Comparison of ENCODE assay signal across 1 cellular context in the genomic region with DNA sequence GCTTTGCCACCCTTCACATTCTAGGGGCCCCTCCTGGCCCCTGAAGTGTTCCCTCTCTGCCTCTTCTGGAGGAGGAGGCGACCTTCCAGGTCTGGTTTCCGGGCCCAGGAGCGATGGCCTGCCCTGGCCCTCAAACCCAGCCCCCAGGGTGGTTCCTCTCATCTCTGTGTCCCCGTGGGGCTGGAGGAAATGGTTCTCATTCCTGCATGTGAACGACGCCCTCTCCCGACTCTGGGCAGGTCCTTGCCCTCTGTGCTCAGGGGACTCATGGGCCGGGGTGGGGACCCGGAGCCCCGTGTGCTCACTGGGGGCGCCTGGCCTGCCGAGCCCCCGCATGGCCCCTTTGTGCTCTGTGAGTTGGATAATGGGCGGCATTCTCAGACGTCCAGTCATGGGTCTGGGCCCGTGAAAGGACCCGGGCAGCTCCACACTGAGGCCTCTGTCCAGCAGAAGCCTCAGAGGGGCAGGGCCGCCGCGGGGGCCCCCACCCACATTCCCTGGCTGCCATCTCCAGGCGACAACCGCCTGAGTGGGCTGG.
A peak's percentile ranks its signal among the peaks of the same experiment; 100 is the strongest.
TF ChIP-seq lines count a peak whose summit lies in the region.

No MANE protein-coding gene starts in this region.

TF ChIP-seq in IMR-90, 13 proteins besides CTCF, POLR2A, EP300 and RAD21 (continued from another document):
- no peak for TF ChIP-seq MXI1 (IDR thresholded peaks at IDR 0.05; ENCODE audit: borderline replicate concordance, low read depth, low read length)
- peak; percentile 11; the same call in 1 of the 2 replicates for TF ChIP-seq SMC3 (IDR thresholded peaks at IDR 0.05; ENCODE audit: low read depth, low read length)
- TF ChIP-seq, protein P1, sequence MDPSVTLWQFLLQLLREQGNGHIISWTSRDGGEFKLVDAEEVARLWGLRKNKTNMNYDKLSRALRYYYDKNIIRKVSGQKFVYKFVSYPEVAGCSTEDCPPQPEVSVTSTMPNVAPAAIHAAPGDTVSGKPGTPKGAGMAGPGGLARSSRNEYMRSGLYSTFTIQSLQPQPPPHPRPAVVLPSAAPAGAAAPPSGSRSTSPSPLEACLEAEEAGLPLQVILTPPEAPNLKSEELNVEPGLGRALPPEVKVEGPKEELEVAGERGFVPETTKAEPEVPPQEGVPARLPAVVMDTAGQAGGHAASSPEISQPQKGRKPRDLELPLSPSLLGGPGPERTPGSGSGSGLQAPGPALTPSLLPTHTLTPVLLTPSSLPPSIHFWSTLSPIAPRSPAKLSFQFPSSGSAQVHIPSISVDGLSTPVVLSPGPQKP (IDR thresholded peaks at IDR 0.05; ENCODE audit: borderline replicate concordance, low read depth, low read length): no peak
- no peak for TF ChIP-seq NFE2L2 (IDR thresholded peaks at IDR 0.05; ENCODE audit: low read depth, low read length)
- no peak for TF ChIP-seq CEBPB (IDR thresholded peaks at IDR 0.05; ENCODE audit: low read depth, low read length)
- no peak for TF ChIP-seq CHD1 (IDR thresholded peaks at IDR 0.05; ENCODE audit: low read depth, low read length)
TF ChIP-seq in IMR-90: peak in this region for 5.
